ENCODE assay signal across 27 cellular contexts in the genomic region with DNA sequence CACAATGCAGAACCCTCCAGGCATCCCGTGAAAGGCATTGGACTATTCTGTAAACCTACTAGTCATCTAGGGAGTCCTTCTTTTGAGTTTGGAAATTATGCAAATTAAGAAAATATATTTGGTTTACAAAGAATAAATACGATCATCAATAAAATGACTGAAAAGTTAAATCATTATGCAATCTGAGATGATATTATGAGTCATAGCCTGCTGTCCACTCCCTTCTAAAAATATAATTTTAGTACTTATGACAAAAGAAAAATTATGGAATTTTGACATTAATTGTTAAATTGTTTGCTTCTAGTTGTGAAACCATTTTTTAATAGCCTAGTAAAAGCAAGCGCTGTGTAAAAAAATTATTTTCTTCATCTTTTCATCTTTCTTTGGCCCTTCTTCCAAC.
DNase-seq lines count a peak whose midpoint lies in the region; ATAC-seq, FAIRE-seq and TF ChIP-seq lines count a peak whose summit lies in the region.
"Had no signal": no experiment of that assay in that cellular context is flagged by ENCODE, and none has a peak within 500 bp of the region (broad histone marks: within the 10 kb centered on the region; RNA-seq: fewer than 3 reads in every experiment).

No MANE protein-coding gene starts in this region.

- peak overlapping the region; percentile 65 for H3K4me2 ChIP-seq in endothelial cell of umbilical vein (ENCODE audit: insufficient read depth, low read length)

- POLR2A ChIA-PET in endothelial cell of umbilical vein (lab: Charles Lee), result no interaction called here
- POLR2A ChIA-PET in T-cell (lab: Charles Lee), result no interaction called here

- H3K36me3 Mint-ChIP-seq in T-cell, result no peaks in the 10 kb centered on the region
- H3K36me3 Mint-ChIP-seq: activated naive CD4-positive, alpha-beta T cell treated with anti-CD3 and anti-CD28 coated beads, Interleukin-2, amount 50 U/mL, for 72 hours; mesothelial cell of epicardium; natural killer cell treated with Interleukin-12 subunit alpha and Interleukin-12 subunit beta and Interleukin-15 and Interleukin-18, amount 100 ng/mL, for 72 hours; stimulated activated memory B cell treated with anti-CD40 and anti-IgM and Interleukin-4, amounts not matched to agents 10 μg/mL and 1 μg/mL and 100 μg/mL, for 72 hours had no signal

- no peak overlapping the region for H3K4me3 Mint-ChIP-seq in T-cell
- H3K4me3 Mint-ChIP-seq: activated T-cell treated with anti-CD3 and anti-CD28 coated beads, Interleukin-2, amount 50 U/mL, for 72 hours; effector memory CD8-positive, alpha-beta T cell; mesothelial cell of epicardium; natural killer cell treated with Interleukin-12 subunit alpha and Interleukin-12 subunit beta and Interleukin-15 and Interleukin-18, amount 100 ng/mL, for 72 hours; stimulated activated memory B cell treated with anti-CD40 and anti-IgM and Interleukin-4, amounts not matched to agents 10 μg/mL and 1 μg/mL and 100 μg/mL, for 72 hours; T-helper 1 cell treated with Interleukin-12 subunit alpha and Interleukin-12 subunit beta and Interleukin-4 antibody, amounts not matched to agents 30 μg/mL and 1 μg/mL, for 36 hours had no signal

- intact Hi-C loops in left ventricle myocardium inferior (cut with micrococcal nuclease), result no loop called here
- intact Hi-C loops in left ventricle myocardium superior (cut with micrococcal nuclease), result no loop called here
- intact Hi-C loops in endothelial cell of umbilical vein (cut with micrococcal nuclease), result loop anchor here (1.0 to 10.0 kb wide), 4 partner anchors 37 to 599 kb away; no protein-coding TSS in a partner anchor
- intact Hi-C loops in psoas muscle (cut with DNase I), result no loop called here

- no peaks in the 10 kb centered on the region for H3K9me3 ChIP-seq in left ventricle myocardium inferior (replicated peaks)
- H3K9me3 ChIP-seq in endothelial cell of umbilical vein (replicated peaks; ENCODE audit: control insufficient read depth, insufficient read depth, low read length), result no peaks in the 10 kb centered on the region
- H3K9me3 ChIP-seq in psoas muscle, result no peaks in the 10 kb centered on the region
- H3K9me3 ChIP-seq: BLaER1 treated with 17β-estradiol and CSF1 and Interleukin-3, amounts not matched to agents 10 nM and 100 nM; body of pancreas; thoracic aorta had no signal

- no peak for ATAC-seq in left ventricle myocardium superior
- no peak for ATAC-seq in psoas muscle
- no peak for ATAC-seq in T-cell (replicated peaks in 1 of 4)
- ATAC-seq in GM18861 (IDR thresholded peaks at IDR 0.05; ENCODE audit: unreplicated experiment), result no peak
- ATAC-seq: activated naive CD4-positive, alpha-beta T cell treated with anti-CD3 and anti-CD28 coated beads, Interleukin-2, amount 50 U/mL, for 72 hours; activated T-cell treated with anti-CD3 and anti-CD28 coated beads, Interleukin-2, amount 50 U/mL, for 72 hours; effector memory CD8-positive, alpha-beta T cell; natural killer cell treated with Interleukin-12 subunit alpha and Interleukin-12 subunit beta and Interleukin-15 and Interleukin-18, amount 100 ng/mL, for 72 hours; stimulated activated memory B cell treated with anti-CD40 and anti-IgM and Interleukin-4, amounts not matched to agents 10 μg/mL and 1 μg/mL and 100 μg/mL, for 72 hours had no signal

- H3K79me2 ChIP-seq in endothelial cell of umbilical vein (ENCODE audit: control insufficient read depth, insufficient read depth, low read length), result no peaks in the 10 kb centered on the region
- H3K79me2 ChIP-seq: parathyroid adenoma had no signal

- H2AFZ ChIP-seq in endothelial cell of umbilical vein (ENCODE audit: low read depth, low read length), result no peak overlapping the region
- H2AFZ ChIP-seq: parathyroid adenoma had no signal

- no peak for TF ChIP-seq CTCF in left ventricle myocardium inferior (IDR thresholded peaks at IDR 0.05; ENCODE audit: borderline replicate concordance)
- no peak for TF ChIP-seq CTCF in endothelial cell of umbilical vein (IDR thresholded peaks at IDR 0.05; ENCODE audit: extremely low read depth in 1 of 2, insufficient read depth in 1 of 2, low read depth in 1 of 2, low read length in 2 of 2)
- TF ChIP-seq CTCF in psoas muscle (IDR thresholded peaks at IDR 0.05), result no peak

- CTCF ChIA-PET in endothelial cell of umbilical vein (lab: Charles Lee) (interaction anchor here (2.5 to 2.6 kb wide), 2 partner anchors 37 to 597 kb away, joined by 10 to 13 read pairs; no protein-coding TSS in a partner anchor), T-cell (lab: Charles Lee) (no interaction called here)

- TF ChIP-seq POLR2A in endothelial cell of umbilical vein (IDR thresholded peaks at IDR 0.05; ENCODE audit: low read depth, low read length), result no peak

- no TSS peak for BruUV-seq in endothelial cell of umbilical vein (replicated peaks; lab: Mats Ljungman, UMichigan)

- no peak overlapping the region for H3K27ac Mint-ChIP-seq in T-cell
- H3K27ac Mint-ChIP-seq: activated naive CD4-positive, alpha-beta T cell treated with anti-CD3 and anti-CD28 coated beads, Interleukin-2, amount 50 U/mL, for 72 hours; activated T-cell treated with anti-CD3 and anti-CD28 coated beads, Interleukin-2, amount 50 U/mL, for 72 hours; effector memory CD8-positive, alpha-beta T cell; natural killer cell treated with Interleukin-12 subunit alpha and Interleukin-12 subunit beta and Interleukin-15 and Interleukin-18, amount 100 ng/mL, for 72 hours; stimulated activated memory B cell treated with anti-CD40 and anti-IgM and Interleukin-4, amounts not matched to agents 10 μg/mL and 1 μg/mL and 100 μg/mL, for 72 hours; T-helper 1 cell treated with Interleukin-12 subunit alpha and Interleukin-12 subunit beta and Interleukin-4 antibody, amounts not matched to agents 30 μg/mL and 1 μg/mL, for 36 hours had no signal

- H3K27ac ChIP-seq in left ventricle myocardium inferior (replicated peaks), result peak overlapping the region; percentile 66
- peak overlapping the region; percentile 86 for H3K27ac ChIP-seq in endothelial cell of umbilical vein (ENCODE audit: insufficient read depth, low read depth, low read length)
- peak overlapping the region; percentile 24 for H3K27ac ChIP-seq in psoas muscle
- H3K27ac ChIP-seq: body of pancreas, parathyroid adenoma had no signal

- H3K9me1 ChIP-seq in endothelial cell of umbilical vein (replicated peaks; ENCODE audit: control insufficient read depth, extremely low read depth, insufficient read depth, low read length), result no peaks in the 10 kb centered on the region

- no peaks in the 10 kb centered on the region for H3K27me3 Mint-ChIP-seq in T-cell
- H3K27me3 Mint-ChIP-seq: effector memory CD8-positive, alpha-beta T cell; natural killer cell treated with Interleukin-12 subunit alpha and Interleukin-12 subunit beta and Interleukin-15 and Interleukin-18, amount 100 ng/mL, for 72 hours; stimulated activated memory B cell treated with anti-CD40 and anti-IgM and Interleukin-4, amounts not matched to agents 10 μg/mL and 1 μg/mL and 100 μg/mL, for 72 hours had no signal

- no peak for FAIRE-seq in endothelial cell of umbilical vein (lab: Jason Lieb, UNC)
- FAIRE-seq: colon, GM19239 had no signal

- H3K4me1 ChIP-seq in left ventricle myocardium inferior (no peaks in the 10 kb centered on the region), endothelial cell of umbilical vein (ENCODE audit: control insufficient read depth, extremely low read depth, insufficient read depth, low read length) (peaks cover 38% of the 10 kb centered on the region), psoas muscle (no peaks in the 10 kb centered on the region)
- H3K4me1 ChIP-seq: parathyroid adenoma had no signal

- dilution Hi-C loops in endothelial cell of umbilical vein (cut with MboI; ENCODE audit: extremely low pct_ligation_motif_present, low sequenced_read_pairs), result no loop called here

- H3K27me3 ChIP-seq in left ventricle myocardium inferior (ENCODE audit: low read depth) (no peaks in the 10 kb centered on the region), endothelial cell of umbilical vein (ENCODE audit: control insufficient read depth in 2 of 2, insufficient read depth in 2 of 2, low read length in 2 of 2) (no peaks in the 10 kb centered on the region), psoas muscle (ENCODE audit: insufficient read depth in 3 of 3, low read length in 2 of 3) (no peaks in the 10 kb centered on the region)
- H3K27me3 ChIP-seq: BLaER1 treated with 17β-estradiol and CSF1 and Interleukin-3, amounts not matched to agents 10 nM and 100 nM; body of pancreas had no signal

- H3K4me3 ChIP-seq in left ventricle myocardium inferior, result no peak overlapping the region
- no peak overlapping the region for H3K4me3 ChIP-seq in endothelial cell of umbilical vein (replicated peaks in 1 of 3; ENCODE audit: insufficient read depth in 1 of 3, low read depth in 1 of 3, low read length in 3 of 3)
- no peak overlapping the region for H3K4me3 ChIP-seq in psoas muscle
- H3K4me3 ChIP-seq: BLaER1 treated with 17β-estradiol and CSF1 and Interleukin-3, amounts not matched to agents 10 nM and 100 nM; body of pancreas had no signal

- H3K36me3 ChIP-seq in left ventricle myocardium inferior (no peaks in the 10 kb centered on the region), endothelial cell of umbilical vein (ENCODE audit: control insufficient read depth in 2 of 2, extremely low read depth in 1 of 2, insufficient read depth in 2 of 2, low read length in 2 of 2) (no peaks in the 10 kb centered on the region), psoas muscle (ENCODE audit: insufficient read depth in 1 of 2, low read depth in 1 of 2) (no peaks in the 10 kb centered on the region)
- H3K36me3 ChIP-seq: BLaER1 treated with 17β-estradiol and CSF1 and Interleukin-3, amounts not matched to agents 10 nM and 100 nM; thoracic aorta had no signal

- peaks cover 0 to 5% (median 0%) of the 10 kb centered on the region in 3 donors for H3K9me3 Mint-ChIP-seq in T-cell
- H3K9me3 Mint-ChIP-seq: activated naive CD4-positive, alpha-beta T cell treated with anti-CD3 and anti-CD28 coated beads, Interleukin-2, amount 50 U/mL, for 72 hours; effector memory CD8-positive, alpha-beta T cell; mesothelial cell of epicardium; stimulated activated memory B cell treated with anti-CD40 and anti-IgM and Interleukin-4, amounts not matched to agents 10 μg/mL and 1 μg/mL and 100 μg/mL, for 72 hours; T-helper 1 cell treated with Interleukin-12 subunit alpha and Interleukin-12 subunit beta and Interleukin-4 antibody, amounts not matched to agents 30 μg/mL and 1 μg/mL, for 36 hours had no signal

- 63 to 85% (median 67%) methylated on average over 3 of the region's 3 CpGs for WGBS in psoas muscle, 3 donors

- H3K9ac ChIP-seq in endothelial cell of umbilical vein (replicated peaks; ENCODE audit: extremely low read depth, insufficient read depth, low read length), result peak overlapping the region; percentile 8
- H3K9ac ChIP-seq: BLaER1 treated with 17β-estradiol and CSF1 and Interleukin-3, amounts not matched to agents 10 nM and 100 nM; parathyroid adenoma had no signal

- H3K4me1 Mint-ChIP-seq in T-cell, result no peaks in the 10 kb centered on the region
- H3K4me1 Mint-ChIP-seq: stimulated activated memory B cell treated with anti-CD40 and anti-IgM and Interleukin-4, amounts not matched to agents 10 μg/mL and 1 μg/mL and 100 μg/mL, for 72 hours had no signal

- DNase-seq in left ventricle myocardium inferior, result no peak
- DNase-seq in left ventricle myocardium superior, result no peak
- DNase-seq in endothelial cell of umbilical vein (ENCODE audit: low read depth, low spot score), result no peak
- no peak for DNase-seq in psoas muscle
- DNase-seq in T-cell, result no peak
- no peak for DNase-seq in GOT3 (lab: John Stamatoyannopoulos, UW)
- DNase-seq in cortex of kidney (lab: John Stamatoyannopoulos, UW), result no peak
- DNase-seq: activated CD4-positive, alpha-beta T cell treated with anti-CD3 and anti-CD28 coated beads for 4 hours; activated T-cell treated with anti-CD3 and anti-CD28 coated beads, Interleukin-2, amount 50 U/mL, for 72 hours; body of pancreas; Calu3; effector memory CD8-positive, alpha-beta T cell; Karpas-422; NCI-H1092; NCI-H1930; NCI-H774 had no signal

- no peaks in the 10 kb centered on the region for H4K20me1 ChIP-seq in endothelial cell of umbilical vein (replicated peaks; ENCODE audit: control insufficient read depth, extremely low read depth, insufficient read depth, low read length)
- H4K20me1 ChIP-seq: BLaER1 treated with 17β-estradiol and CSF1 and Interleukin-3, amounts not matched to agents 10 nM and 100 nM had no signal

Comparison
In these comparisons a context has a peak if more than half of its experiments do, and no peak if none do; other contexts are left out.
1. H3K27ac ChIP-seq: peak in every context shown above with its lines; median percentile 86 in endothelial cell of umbilical vein; 66 in left ventricle myocardium inferior; 24 in psoas muscle.